In genomic region chr6:68307301-68307700, GRCh38 we compare ENCODE assay signal across 8 cellular contexts.
"Had no signal": no experiment of that assay in that cellular context is flagged by ENCODE, and none has a peak within 500 bp of the region (broad histone marks: within the 10 kb centered on the region; RNA-seq: fewer than 3 reads in every experiment).

No MANE protein-coding gene starts in this region.

- H3K9ac ChIP-seq: GM23248 had no signal

- H3K4me1 ChIP-seq: HAP-1 had no signal

- H3K27ac ChIP-seq: GM23248 had no signal

- ATAC-seq: HCT116, K562 had no signal

- DNase-seq: GM23248, GOT3, H7, HFFc6, IMR-90 had no signal

- H3K4me3 ChIP-seq: GM23248, HAP-1, K562 had no signal

- H2AFZ ChIP-seq: GM23248 had no signal

- H3K36me3 ChIP-seq: HAP-1 had no signal

- H3K9me3 ChIP-seq: HAP-1 had no signal
